ENCODE assay signal across 25 cellular contexts in the genomic region with DNA sequence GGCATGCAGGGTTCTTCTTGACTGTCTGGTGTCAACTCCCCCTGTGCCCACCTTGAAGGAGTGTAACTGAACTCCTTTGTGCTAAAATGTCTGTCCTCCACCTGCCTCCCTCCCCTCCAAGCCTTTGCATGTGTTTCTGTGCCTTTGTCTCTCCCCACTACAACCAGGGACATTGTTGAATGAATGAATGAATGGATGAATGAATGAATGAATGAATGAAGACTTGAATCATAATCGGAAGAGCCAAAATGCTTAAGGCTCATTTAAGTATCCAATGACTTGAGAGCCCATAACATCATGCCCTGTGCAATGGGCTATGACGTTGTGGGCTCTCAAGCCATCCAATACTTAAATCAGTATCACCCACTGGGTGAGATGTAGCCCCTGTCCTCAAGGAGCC. TPM values are rescaled to one million over a fixed set of nuclear protein-coding genes. Genes with fewer than 3 reads are reported as not detected.
A peak's percentile ranks its signal among the peaks of the same experiment; 100 is the strongest.
DNase-seq lines count a peak whose midpoint lies in the region; ATAC-seq and TF ChIP-seq lines count a peak whose summit lies in the region.
"Had no signal": no experiment of that assay in that cellular context is flagged by ENCODE, and none has a peak within 500 bp of the region (broad histone marks: within the 10 kb centered on the region; RNA-seq: fewer than 3 reads in every experiment).

No MANE protein-coding gene starts in this region.

- peaks cover 3% of the 10 kb centered on the region for H3K36me3 ChIP-seq in CD8-positive, alpha-beta memory T cell (ENCODE audit: insufficient read depth, low read length)
- H3K36me3 ChIP-seq in smooth muscle cell (ENCODE audit: low read depth), result no peaks in the 10 kb centered on the region
- H3K36me3 ChIP-seq: HAP-1 had no signal

- no peaks in the 10 kb centered on the region for H3K9me3 ChIP-seq in CD8-positive, alpha-beta memory T cell (ENCODE audit: low read length)
- no peaks in the 10 kb centered on the region for H3K9me3 ChIP-seq in smooth muscle cell (replicated peaks; ENCODE audit: low read depth)
- H3K9me3 ChIP-seq: HAP-1, mucosa of descending colon, sigmoid colon, SK-N-SH had no signal

- H3K36me3 Mint-ChIP-seq in activated T-cell treated with anti-CD3 and anti-CD28 coated beads, Interleukin-2, amount 50 U/mL, for 4 hours (ENCODE audit: insufficient read depth), result peaks cover 27% of the 10 kb centered on the region
- peaks cover 20 to 28% (median 24%) of the 10 kb centered on the region in 3 donors for H3K36me3 Mint-ChIP-seq in CD8-positive, alpha-beta memory T cell
- peaks cover 52% of the 10 kb centered on the region for H3K36me3 Mint-ChIP-seq in activated T-helper 2 cell treated with anti-CD3 and anti-CD28 coated beads, Interferon-gamma antibody, Interleukin-2, Interleukin-4, amounts not matched to agents 10 μg/mL and 5 μg/mL and 100 μg/mL, durations not matched to agents 14 hours and 24 hours and 36 hours (ENCODE audit: low read depth)
- peaks cover 10 to 47% (median 22%) of the 10 kb centered on the region in 3 donors for H3K36me3 Mint-ChIP-seq in naive thymus-derived CD8-positive, alpha-beta T cell

- no peak overlapping the region for H3K9ac ChIP-seq in smooth muscle cell (ENCODE audit: low read depth)
- H3K9ac ChIP-seq: SK-N-SH had no signal

- peak overlapping the region; percentile 71 to 100 (median 92) for H3K27ac Mint-ChIP-seq in CD8-positive, alpha-beta memory T cell
- peak overlapping the region; percentile 96 for H3K27ac Mint-ChIP-seq in activated T-helper 2 cell treated with anti-CD3 and anti-CD28 coated beads, Interferon-gamma antibody, Interleukin-2, Interleukin-4, amounts not matched to agents 10 μg/mL and 5 μg/mL and 100 μg/mL, durations not matched to agents 14 hours and 24 hours and 36 hours
- peak overlapping the region; percentile 79 to 98 (median 94) for H3K27ac Mint-ChIP-seq in naive thymus-derived CD8-positive, alpha-beta T cell
- H3K27ac Mint-ChIP-seq: activated naive CD8-positive, alpha-beta T cell treated with anti-CD3 and anti-CD28 coated beads, Interleukin-2, amount 10 ng/mL, durations not matched to agents 7 days and 5 days had no signal

- peaks cover 80% of the 10 kb centered on the region for H3K4me1 Mint-ChIP-seq in activated T-cell treated with anti-CD3 and anti-CD28 coated beads, Interleukin-2, amount 50 U/mL, for 4 hours (ENCODE audit: low read depth)
- H3K4me1 Mint-ChIP-seq in CD8-positive, alpha-beta memory T cell, result peaks cover 66 to 86% (median 84%) of the 10 kb centered on the region in 3 donors
- H3K4me1 Mint-ChIP-seq in activated T-helper 2 cell treated with anti-CD3 and anti-CD28 coated beads, Interferon-gamma antibody, Interleukin-2, Interleukin-4, amounts not matched to agents 10 μg/mL and 5 μg/mL and 100 μg/mL, durations not matched to agents 14 hours and 24 hours and 36 hours (ENCODE audit: low read depth), result peaks cover 64% of the 10 kb centered on the region
- peaks cover 40 to 75% (median 66%) of the 10 kb centered on the region in 4 donors for H3K4me1 Mint-ChIP-seq in naive thymus-derived CD8-positive, alpha-beta T cell

- intact Hi-C loops in activated T-helper 2 cell treated with anti-CD3 and anti-CD28 coated beads, Interferon-gamma antibody, Interleukin-2, Interleukin-4, amounts not matched to agents 10 μg/mL and 5 μg/mL and 100 μg/mL, durations not matched to agents 14 hours and 24 hours and 36 hours (cut with micrococcal nuclease), result no loop called here

- CTCF ChIA-PET in CD8-positive, alpha-beta memory T cell (lab: Charles Lee), result interaction anchor here (1.0 to 2.1 kb wide), 3 partner anchors 36 to 121 kb away, joined by 3 to 11 read pairs (median 3); no protein-coding TSS in a partner anchor

- TF ChIP-seq CTCF in smooth muscle cell (IDR thresholded peaks at IDR 0.05; ENCODE audit: borderline replicate concordance, insufficient read depth, poor library complexity, severe bottlenecking), result no peak

- 100% methylated on average over 2 of the region's 2 CpGs for WGBS in smooth muscle cell (ENCODE audit: low lambda C conversion rate)

- POLR2A ChIA-PET in CD8-positive, alpha-beta memory T cell (lab: Charles Lee), result no interaction called here
- POLR2A ChIA-PET in naive thymus-derived CD8-positive, alpha-beta T cell (lab: Charles Lee), result no interaction called here

- no peaks in the 10 kb centered on the region for H3K27me3 Mint-ChIP-seq in activated T-cell treated with anti-CD3 and anti-CD28 coated beads, Interleukin-2, amount 50 U/mL, for 4 hours (ENCODE audit: low read depth)
- H3K27me3 Mint-ChIP-seq in CD8-positive, alpha-beta memory T cell, result peaks cover 0 to 2% of the 10 kb centered on the region in 2 donors
- H3K27me3 Mint-ChIP-seq in activated T-helper 2 cell treated with anti-CD3 and anti-CD28 coated beads, Interferon-gamma antibody, Interleukin-2, Interleukin-4, amounts not matched to agents 10 μg/mL and 5 μg/mL and 100 μg/mL, durations not matched to agents 14 hours and 24 hours and 36 hours (ENCODE audit: low read depth), result no peaks in the 10 kb centered on the region
- H3K27me3 Mint-ChIP-seq in naive thymus-derived CD8-positive, alpha-beta T cell, result no peaks in the 10 kb centered on the region
- H3K27me3 Mint-ChIP-seq: activated naive CD8-positive, alpha-beta T cell treated with anti-CD3 and anti-CD28 coated beads, Interleukin-2, amount 10 ng/mL, durations not matched to agents 7 days and 5 days had no signal

- H3K27me3 ChIP-seq in CD8-positive, alpha-beta memory T cell (ENCODE audit: insufficient read depth, low read length, poor library complexity, severe bottlenecking), result no peaks in the 10 kb centered on the region
- H3K27me3 ChIP-seq in smooth muscle cell (ENCODE audit: low read depth), result no peaks in the 10 kb centered on the region
- H3K27me3 ChIP-seq: foreskin keratinocyte, hepatocyte, sigmoid colon had no signal

- H3K79me2 ChIP-seq in smooth muscle cell (ENCODE audit: low read depth), result peaks cover 6% of the 10 kb centered on the region
- H3K79me2 ChIP-seq: hepatocyte had no signal

- no peak for DNase-seq in activated T-cell treated with anti-CD3 and anti-CD28 coated beads, Interleukin-2, amount 50 U/mL, for 4 hours
- no peak for DNase-seq in activated T-cell treated with anti-CD3 and anti-CD28 coated beads, Interleukin-2, amount 50 U/mL, for 1 hour
- DNase-seq in CD8-positive, alpha-beta memory T cell, result no peak
- no peak for DNase-seq in activated T-helper 2 cell treated with anti-CD3 and anti-CD28 coated beads, Interferon-gamma antibody, Interleukin-2, Interleukin-4, amounts not matched to agents 10 μg/mL and 5 μg/mL and 100 μg/mL, durations not matched to agents 14 hours and 24 hours and 36 hours (ENCODE audit: low spot score)
- no peak for DNase-seq in naive thymus-derived CD8-positive, alpha-beta T cell
- DNase-seq in smooth muscle cell (lab: John Stamatoyannopoulos, UW; ENCODE audit: unreplicated experiment), result no peak
- DNase-seq: activated CD4-positive, CD25-positive, alpha-beta regulatory T cell treated with anti-CD3 and anti-CD28 coated beads, Interleukin-2, amount 50 U/mL, for 72 hours; activated CD8-positive, alpha-beta memory T cell treated with anti-CD3 and anti-CD28 coated beads, Interleukin-2, amount 50 U/mL, for 4 hours; activated naive CD8-positive, alpha-beta T cell treated with anti-CD3 and anti-CD28 coated beads, Interleukin-2, amount 10 ng/mL, durations not matched to agents 7 days and 5 days; foreskin keratinocyte; KBM-7; MM.1S; mucosa of descending colon; posterior cingulate gyrus; sigmoid colon; SK-N-SH; substantia nigra had no signal

- H2AFZ ChIP-seq in smooth muscle cell (ENCODE audit: low read depth), result no peak overlapping the region
- H2AFZ ChIP-seq: hepatocyte had no signal

- no peak overlapping the region for H3K27ac ChIP-seq in CD8-positive, alpha-beta memory T cell (ENCODE audit: low read depth, low read length)
- H3K27ac ChIP-seq in smooth muscle cell (ENCODE audit: low read depth), result no peak overlapping the region
- H3K27ac ChIP-seq: foreskin keratinocyte, hepatocyte, sigmoid colon had no signal

- H3K4me3 Mint-ChIP-seq in activated T-cell treated with anti-CD3 and anti-CD28 coated beads, Interleukin-2, amount 50 U/mL, for 4 hours, result peak overlapping the region; percentile 22
- peak overlapping the region in 5 of 7 donors; percentile 41 to 87 (median 64) for H3K4me3 Mint-ChIP-seq in CD8-positive, alpha-beta memory T cell
- peak overlapping the region; percentile 1 for H3K4me3 Mint-ChIP-seq in activated T-helper 2 cell treated with anti-CD3 and anti-CD28 coated beads, Interferon-gamma antibody, Interleukin-2, Interleukin-4, amounts not matched to agents 10 μg/mL and 5 μg/mL and 100 μg/mL, durations not matched to agents 14 hours and 24 hours and 36 hours (ENCODE audit: low read depth)
- peak overlapping the region in 7 of 10 donors; percentile 15 to 64 (median 52) for H3K4me3 Mint-ChIP-seq in naive thymus-derived CD8-positive, alpha-beta T cell
- H3K4me3 Mint-ChIP-seq: activated naive CD8-positive, alpha-beta T cell treated with anti-CD3 and anti-CD28 coated beads, Interleukin-2, amount 10 ng/mL, durations not matched to agents 7 days and 5 days; neural crest cell had no signal

- H3K4me1 ChIP-seq in CD8-positive, alpha-beta memory T cell (ENCODE audit: insufficient read depth, low read length), result peaks cover 80% of the 10 kb centered on the region
- peaks cover 8% of the 10 kb centered on the region for H3K4me1 ChIP-seq in smooth muscle cell (ENCODE audit: low read depth)
- H3K4me1 ChIP-seq: HAP-1 had no signal

- H3F3A ChIP-seq in smooth muscle cell (ENCODE audit: low read depth), result peaks cover 15% of the 10 kb centered on the region

- H3K9me3 Mint-ChIP-seq in activated T-cell treated with anti-CD3 and anti-CD28 coated beads, Interleukin-2, amount 50 U/mL, for 4 hours, result no peaks in the 10 kb centered on the region
- no peaks in the 10 kb centered on the region for H3K9me3 Mint-ChIP-seq in CD8-positive, alpha-beta memory T cell
- no peaks in the 10 kb centered on the region for H3K9me3 Mint-ChIP-seq in activated T-helper 2 cell treated with anti-CD3 and anti-CD28 coated beads, Interferon-gamma antibody, Interleukin-2, Interleukin-4, amounts not matched to agents 10 μg/mL and 5 μg/mL and 100 μg/mL, durations not matched to agents 14 hours and 24 hours and 36 hours
- no peaks in the 10 kb centered on the region for H3K9me3 Mint-ChIP-seq in naive thymus-derived CD8-positive, alpha-beta T cell
- H3K9me3 Mint-ChIP-seq: neural crest cell had no signal

- no peaks in the 10 kb centered on the region for H4K20me1 ChIP-seq in smooth muscle cell (ENCODE audit: low read depth)

- ATAC-seq in activated T-cell treated with anti-CD3 and anti-CD28 coated beads, Interleukin-2, amount 50 U/mL, for 4 hours, result no peak
- no peak for ATAC-seq in naive thymus-derived CD8-positive, alpha-beta T cell
- no peak for ATAC-seq in HG03460 (IDR thresholded peaks at IDR 0.05; ENCODE audit: unreplicated experiment)
- ATAC-seq: foreskin keratinocyte, mucosa of descending colon had no signal

- H3K4me3 ChIP-seq in CD8-positive, alpha-beta memory T cell (ENCODE audit: low read length), result no peak overlapping the region
- no peak overlapping the region for H3K4me3 ChIP-seq in smooth muscle cell
- H3K4me3 ChIP-seq: HAP-1, hepatocyte, mucosa of descending colon, sigmoid colon had no signal

- H3K4me2 ChIP-seq in smooth muscle cell, result no peak overlapping the region
- H3K4me2 ChIP-seq: hepatocyte, SK-N-SH had no signal

RNA-seq across cellular contexts. Expression of a gene that starts 9.0 kb away (rescaled TPM):
- 10 to 100 TPM; 48.6 to 86.8 (median 65.7) TPM for total RNA-seq in activated T-cell treated with anti-CD3 and anti-CD28 coated beads, Interleukin-2, amount 50 U/mL, for 4 hours
- total RNA-seq in CD8-positive, alpha-beta memory T cell, result 10 to 100 TPM; 61.5 to 62.8 TPM
- polyA plus RNA-seq in CD8-positive, alpha-beta memory T cell, result 232 TPM
- 143 and 147 TPM in 2 replicates for total RNA-seq in activated T-helper 2 cell treated with anti-CD3 and anti-CD28 coated beads, Interferon-gamma antibody, Interleukin-2, Interleukin-4, amounts not matched to agents 10 μg/mL and 5 μg/mL and 100 μg/mL, durations not matched to agents 14 hours and 24 hours and 36 hours
- total RNA-seq in naive thymus-derived CD8-positive, alpha-beta T cell, result 10 to 100 TPM in 1 of 2 experiments, 1 to 10 TPM in 1; 8.4 to 10.4 TPM
- polyA plus RNA-seq in naive thymus-derived CD8-positive, alpha-beta T cell, result 10 to 100 TPM in 2 of 3 donors, 1 to 10 TPM in 1; 9.2 to 35.5 (median 13.1) TPM
- total RNA-seq in smooth muscle cell, result 33.0 and 46.4 TPM in 2 replicates
- 26.8 and 32.4 TPM in 2 replicates for polyA plus RNA-seq in smooth muscle cell
- total RNA-seq: foreskin keratinocyte, G401, neural crest cell had no signal
- polyA plus RNA-seq: foreskin keratinocyte had no signal

RNA-seq across cellular contexts. Expression of a gene that starts 58.0 kb away (rescaled TPM):
- 1 to 10 TPM; 3.3 to 4.0 (median 3.9) TPM for total RNA-seq in activated T-cell treated with anti-CD3 and anti-CD28 coated beads, Interleukin-2, amount 50 U/mL, for 4 hours
- total RNA-seq in CD8-positive, alpha-beta memory T cell, result 10 to 100 TPM; 15.2 to 16.2 TPM
- polyA plus RNA-seq in CD8-positive, alpha-beta memory T cell, result 32.4 TPM
- 7.4 and 8.4 TPM in 2 replicates for total RNA-seq in activated T-helper 2 cell treated with anti-CD3 and anti-CD28 coated beads, Interferon-gamma antibody, Interleukin-2, Interleukin-4, amounts not matched to agents 10 μg/mL and 5 μg/mL and 100 μg/mL, durations not matched to agents 14 hours and 24 hours and 36 hours
- 10 to 100 TPM; 31.1 to 31.3 TPM for total RNA-seq in naive thymus-derived CD8-positive, alpha-beta T cell
- polyA plus RNA-seq in naive thymus-derived CD8-positive, alpha-beta T cell, result 10 to 100 TPM; 22.2 to 37.0 (median 26.1) TPM
- 0.36 TPM in 1 of 2 replicates, not detected in the other for total RNA-seq in smooth muscle cell
- polyA plus RNA-seq in smooth muscle cell, result 0.38 TPM in 1 of 2 replicates, not detected in the other
- total RNA-seq: cerebellum, foreskin keratinocyte, G401, hepatocyte, lower leg skin, neural crest cell had no signal
- polyA plus RNA-seq: AG04450, foreskin keratinocyte, hepatocyte, SK-N-SH had no signal

Comparison
In these comparisons a context has a peak if more than half of its experiments do, and no peak if none do; other contexts are left out.
1. H3K4me3 Mint-ChIP-seq: peak in every context shown above with its lines; median percentile 64 in CD8-positive, alpha-beta memory T cell; 52 in naive thymus-derived CD8-positive, alpha-beta T cell; 22 in activated T-cell treated with anti-CD3 and anti-CD28 coated beads, Interleukin-2, amount 50 U/mL, for 4 hours; 1 in activated T-helper 2 cell treated with anti-CD3 and anti-CD28 coated beads, Interferon-gamma antibody, Interleukin-2, Interleukin-4, amounts not matched to agents 10 μg/mL and 5 μg/mL and 100 μg/mL, durations not matched to agents 14 hours and 24 hours and 36 hours.